In genomic region chr9:94490465-94490864, GRCh38 we compare ENCODE assay signal across 25 cellular contexts.
DNase-seq lines count a peak whose midpoint lies in the region; ATAC-seq, FAIRE-seq and TF ChIP-seq lines count a peak whose summit lies in the region.
"Had no signal": no experiment of that assay in that cellular context is flagged by ENCODE, and none has a peak within 500 bp of the region (broad histone marks: within the 10 kb centered on the region; RNA-seq: fewer than 3 reads in every experiment).

No MANE protein-coding gene starts in this region.

- FAIRE-seq in K562 (lab: Jason Lieb, UNC) = no peak
- FAIRE-seq: bronchial epithelial cell, D721Med, GM19239, TTC549 had no signal

- CTCF ChIA-PET in K562 (lab: Yijun Ruan, JAX; ENCODE audit: low intra/inter-chr PET ratio) = no interaction called here

- POLR2A ChIA-PET in K562 (lab: Yijun Ruan, JAX) = interaction anchor here (1.8 to 3.3 kb wide), 2 partner anchors 8 to 9 kb away, joined by 6 to 14 read pairs; no protein-coding TSS in a partner anchor

- TF ChIP-seq CTCF in DND-41 (IDR thresholded peaks at IDR 0.05; ENCODE audit: borderline replicate concordance, extremely low read depth, low read length, poor library complexity, severe bottlenecking) (no peak), K562 (IDR thresholded peaks at IDR 0.05 in 2 of 3, conservative IDR thresholded peaks at IDR 0.05 in 1 of 3; ENCODE audit: insufficient read depth in 2 of 3, low read depth in 1 of 3, low read length in 3 of 3) (no peak), smooth muscle cell (IDR thresholded peaks at IDR 0.05; ENCODE audit: borderline replicate concordance, insufficient read depth, poor library complexity, severe bottlenecking) (no peak)

- TF ChIP-seq POLR2A in K562 (conservative IDR thresholded peaks at IDR 0.05) = no peak

- WGBS in K562 (ENCODE audit: insufficient coverage, low coverage, missing lambda C conversion rate) = 27% methylated on average over 1 of the region's 1 CpG
- 75% methylated on average over 1 of the region's 1 CpG for WGBS in smooth muscle cell (ENCODE audit: low lambda C conversion rate)

- H3K4me3 ChIP-seq in DND-41 (ENCODE audit: low read depth in 1 of 2, low read length in 2 of 2) (no peak overlapping the region), K562 (no peak overlapping the region), smooth muscle cell (no peak overlapping the region)
- H3K4me3 ChIP-seq: gastroesophageal sphincter, testis had no signal

- H3K4me1 ChIP-seq in DND-41 (ENCODE audit: insufficient read depth, low read length) = no peaks in the 10 kb centered on the region
- no peaks in the 10 kb centered on the region for H3K4me1 ChIP-seq in K562 (replicated peaks in 1 of 2; ENCODE audit: control insufficient read depth in 2 of 2, insufficient read depth in 2 of 2, low read length in 2 of 2)
- no peaks in the 10 kb centered on the region for H3K4me1 ChIP-seq in smooth muscle cell (ENCODE audit: low read depth)
- H3K4me1 ChIP-seq: gastroesophageal sphincter, testis had no signal

- H3K27ac ChIP-seq in DND-41 (ENCODE audit: low read length) (no peak overlapping the region), K562 (ENCODE audit: extremely low read depth, low read depth, low read length) (no peak overlapping the region), smooth muscle cell (ENCODE audit: low read depth) (no peak overlapping the region)
- H3K27ac ChIP-seq: gastroesophageal sphincter, testis had no signal

- H2AFZ ChIP-seq in DND-41 (ENCODE audit: low read depth, low read length) = no peak overlapping the region
- H2AFZ ChIP-seq in K562 (ENCODE audit: low read depth, low read length) = no peak overlapping the region
- H2AFZ ChIP-seq in smooth muscle cell (ENCODE audit: low read depth) = no peak overlapping the region

- no peak for ATAC-seq in DND-41 (ENCODE audit: insufficient read depth, low read depth)
- no peak for ATAC-seq in K562
- ATAC-seq in GM21423 (IDR thresholded peaks at IDR 0.05; ENCODE audit: unreplicated experiment) = no peak
- ATAC-seq: activated CD8-positive, alpha-beta memory T cell treated with anti-CD3 and anti-CD28 coated beads, Interleukin-2, amount 10 ng/mL, durations not matched to agents 7 days and 5 days; gastroesophageal sphincter; natural killer cell treated with Interleukin-12 subunit alpha and Interleukin-12 subunit beta and Interleukin-15 and Interleukin-18, amount 100 ng/mL, for 72 hours; Right ventricle myocardium inferior; stimulated activated naive B cell treated with anti-CD40 and anti-IgM and Interleukin-4, amounts not matched to agents 10 μg/mL and 1 μg/mL and 100 μg/mL, for 72 hours had no signal

- H3K9me1 ChIP-seq in K562 (ENCODE audit: control insufficient read depth, insufficient read depth, low read length) = no peaks in the 10 kb centered on the region

- no peak overlapping the region for H3K4me2 ChIP-seq in DND-41 (ENCODE audit: insufficient read depth, low read length)
- no peak overlapping the region for H3K4me2 ChIP-seq in K562 (ENCODE audit: insufficient read depth, low read length)
- no peak overlapping the region for H3K4me2 ChIP-seq in smooth muscle cell

- in situ Hi-C loops in K562 (cut with MboI) = no loop called here

- TF ChIP-seq RAD21 in Ishikawa (IDR thresholded peaks at IDR 0.05; ENCODE audit: low read depth) = no peak
- no peak for TF ChIP-seq RAD21 in K562 (CRISPR knock-in tag; conservative IDR thresholded peaks at IDR 0.05 in 1 of 2, IDR thresholded peaks at IDR 0.05 in 1 of 2)

- H3K79me2 ChIP-seq in DND-41 (ENCODE audit: insufficient read depth, low read length) (no peaks in the 10 kb centered on the region), K562 (ENCODE audit: control insufficient read depth, insufficient read depth, low read length) (no peaks in the 10 kb centered on the region), smooth muscle cell (ENCODE audit: low read depth) (peaks cover 28% of the 10 kb centered on the region)

- intact Hi-C loops in K562 (cut with micrococcal nuclease) = no loop called here

- H3K36me3 ChIP-seq in DND-41 (ENCODE audit: insufficient read depth, low read length) (no peaks in the 10 kb centered on the region), K562 (ENCODE audit: control insufficient read depth, insufficient read depth, low read length) (no peaks in the 10 kb centered on the region), smooth muscle cell (ENCODE audit: low read depth) (no peaks in the 10 kb centered on the region)
- H3K36me3 ChIP-seq: gastroesophageal sphincter had no signal

- peak; percentile 22 for DNase-seq in DND-41
- peak in 1 of 4 experiments; percentile 6 for DNase-seq in K562 (ENCODE audit: extremely low read depth in 1 of 4, low spot score in 3 of 4)
- DNase-seq in iPS-NIHi7 (ENCODE audit: extremely low spot score) = peak; percentile 9
- no peak for DNase-seq in NCI-H226
- DNase-seq in smooth muscle cell (lab: John Stamatoyannopoulos, UW; ENCODE audit: unreplicated experiment) = no peak
- DNase-seq in NCI-H2227 (lab: John Stamatoyannopoulos, UW; ENCODE audit: unreplicated experiment) = no peak
- DNase-seq: activated CD4-positive, alpha-beta T cell treated with anti-CD3 and anti-CD28 coated beads for 4 hours; activated CD8-positive, alpha-beta memory T cell treated with anti-CD3 and anti-CD28 coated beads, Interleukin-2, amount 10 ng/mL, durations not matched to agents 7 days and 5 days; C1 segment of cervical spinal cord; kidney glomerular epithelial cell; NCI-H1105; NCI-H2107; NCI-H524 treated with DMSO at 0.1 percent for 48 hours; posterior cingulate gyrus; stimulated activated naive B cell treated with anti-CD40 and anti-IgM and Interleukin-4, amounts not matched to agents 10 μg/mL and 1 μg/mL and 100 μg/mL, for 72 hours; testis had no signal

- H3F3A ChIP-seq in smooth muscle cell (ENCODE audit: low read depth) = no peaks in the 10 kb centered on the region

- no peaks in the 10 kb centered on the region for H4K20me1 ChIP-seq in DND-41 (ENCODE audit: insufficient read depth, low read length)
- no peaks in the 10 kb centered on the region for H4K20me1 ChIP-seq in K562 (replicated peaks; ENCODE audit: control insufficient read depth, insufficient read depth, low read length)
- peaks cover 24% of the 10 kb centered on the region for H4K20me1 ChIP-seq in smooth muscle cell (ENCODE audit: low read depth)

- H3K9me3 ChIP-seq in DND-41 (ENCODE audit: insufficient read depth, low read length, severe bottlenecking) (no peaks in the 10 kb centered on the region), K562 (replicated peaks; ENCODE audit: control insufficient read depth, insufficient read depth, low read depth, low read length) (no peaks in the 10 kb centered on the region), smooth muscle cell (replicated peaks; ENCODE audit: low read depth) (no peaks in the 10 kb centered on the region)
- H3K9me3 ChIP-seq: gastroesophageal sphincter, testis had no signal

- H3K27me3 ChIP-seq in DND-41 (ENCODE audit: insufficient read depth, low read length, poor library complexity) = no peaks in the 10 kb centered on the region
- peaks cover 0 to 2% of the 10 kb centered on the region in 2 experiments; a peak in 2 of 5 replicates for H3K27me3 ChIP-seq in K562 (ENCODE audit: control insufficient read depth in 2 of 2, insufficient read depth in 2 of 2, low read length in 2 of 2)
- no peaks in the 10 kb centered on the region for H3K27me3 ChIP-seq in smooth muscle cell (ENCODE audit: low read depth)
- H3K27me3 ChIP-seq: gastroesophageal sphincter, testis had no signal

- TF ChIP-seq EP300 in Ishikawa (IDR thresholded peaks at IDR 0.05; ENCODE audit: borderline replicate concordance) (no peak), K562 (IDR thresholded peaks at IDR 0.05; ENCODE audit: low read length) (no peak)

- H3K9ac ChIP-seq in DND-41 (ENCODE audit: low read depth, low read length) (no peak overlapping the region), K562 (ENCODE audit: insufficient read depth in 1 of 2, low read depth in 2 of 2, low read length in 2 of 2) (no peak overlapping the region), smooth muscle cell (ENCODE audit: low read depth) (no peak overlapping the region)

- no TSS peak for BruUV-seq in K562 (replicated peaks; lab: Mats Ljungman, UMichigan)

TF ChIP-seq in K562, 482 proteins besides CTCF, POLR2A, EP300 and RAD21:
- no peak for TF ChIP-seq ZFPM2 (CRISPR knock-in tag; IDR thresholded peaks at IDR 0.05)
- peak; percentile 90 for TF ChIP-seq EHMT2 (IDR thresholded peaks at IDR 0.05)
- TF ChIP-seq MIER1 (IDR thresholded peaks at IDR 0.05; ENCODE audit: low read depth) = peak; percentile 82
- TF ChIP-seq, protein P1, sequence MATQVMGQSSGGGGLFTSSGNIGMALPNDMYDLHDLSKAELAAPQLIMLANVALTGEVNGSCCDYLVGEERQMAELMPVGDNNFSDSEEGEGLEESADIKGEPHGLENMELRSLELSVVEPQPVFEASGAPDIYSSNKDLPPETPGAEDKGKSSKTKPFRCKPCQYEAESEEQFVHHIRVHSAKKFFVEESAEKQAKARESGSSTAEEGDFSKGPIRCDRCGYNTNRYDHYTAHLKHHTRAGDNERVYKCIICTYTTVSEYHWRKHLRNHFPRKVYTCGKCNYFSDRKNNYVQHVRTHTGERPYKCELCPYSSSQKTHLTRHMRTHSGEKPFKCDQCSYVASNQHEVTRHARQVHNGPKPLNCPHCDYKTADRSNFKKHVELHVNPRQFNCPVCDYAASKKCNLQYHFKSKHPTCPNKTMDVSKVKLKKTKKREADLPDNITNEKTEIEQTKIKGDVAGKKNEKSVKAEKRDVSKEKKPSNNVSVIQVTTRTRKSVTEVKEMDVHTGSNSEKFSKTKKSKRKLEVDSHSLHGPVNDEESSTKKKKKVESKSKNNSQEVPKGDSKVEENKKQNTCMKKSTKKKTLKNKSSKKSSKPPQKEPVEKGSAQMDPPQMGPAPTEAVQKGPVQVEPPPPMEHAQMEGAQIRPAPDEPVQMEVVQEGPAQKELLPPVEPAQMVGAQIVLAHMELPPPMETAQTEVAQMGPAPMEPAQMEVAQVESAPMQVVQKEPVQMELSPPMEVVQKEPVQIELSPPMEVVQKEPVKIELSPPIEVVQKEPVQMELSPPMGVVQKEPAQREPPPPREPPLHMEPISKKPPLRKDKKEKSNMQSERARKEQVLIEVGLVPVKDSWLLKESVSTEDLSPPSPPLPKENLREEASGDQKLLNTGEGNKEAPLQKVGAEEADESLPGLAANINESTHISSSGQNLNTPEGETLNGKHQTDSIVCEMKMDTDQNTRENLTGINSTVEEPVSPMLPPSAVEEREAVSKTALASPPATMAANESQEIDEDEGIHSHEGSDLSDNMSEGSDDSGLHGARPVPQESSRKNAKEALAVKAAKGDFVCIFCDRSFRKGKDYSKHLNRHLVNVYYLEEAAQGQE (CRISPR knock-in tag; IDR thresholded peaks at IDR 0.05; ENCODE audit: low read depth) = 0 out of 2 replicates have a peak, but pooled peaks have one; percentile 67
- no peak for TF ChIP-seq ZNF583 (CRISPR knock-in tag; IDR thresholded peaks at IDR 0.05)

Comparison
In these comparisons a context has a peak if more than half of its experiments do, and no peak if none do; other contexts are left out.
1. DNase-seq: peak in DND-41 (single experiment) and iPS-NIHi7 (single experiment); none in NCI-H226 (single experiment), smooth muscle cell (single experiment) and NCI-H2227 (single experiment).